ENCODE assay signal across 8 cellular contexts in genomic region chr11:128518493-128519207, GRCh38.
DNase-seq lines count a peak whose midpoint lies in the region; ATAC-seq, FAIRE-seq and TF ChIP-seq lines count a peak whose summit lies in the region.

No MANE protein-coding gene starts in this region.

- H3K27ac ChIP-seq in keratinocyte (ENCODE audit: control insufficient read depth, insufficient read depth, low read length) (peak overlapping the region; percentile 18), tibial nerve (peak overlapping the region in 3 of 4 donors; percentile 96 to 99 (median 97))

- H3K9ac ChIP-seq in keratinocyte (ENCODE audit: control insufficient read depth, extremely low read depth, insufficient read depth, low read length) = peak overlapping the region; percentile 36

- intact Hi-C loops in activated T-helper 1 cell treated with anti-CD3 and anti-CD28 coated beads, Interleukin-12 subunit alpha, Interleukin-12 subunit beta, Interleukin-2, Interleukin-4 antibody, amounts not matched to agents 30 ng/mL and 10 ng/mL and 1 ng/mL, durations not matched to agents 14 hours and 24 hours and 36 hours (cut with micrococcal nuclease) = loop anchor here (2.0 kb wide), 3 partner anchors 14 to 480 kb away; no protein-coding TSS in a partner anchor

- peak overlapping the region; percentile 96 for H3K4me3 Mint-ChIP-seq in activated T-cell treated with anti-CD3 and anti-CD28 coated beads, Interleukin-2, amount 50 U/mL, for 24 hours
- H3K4me3 Mint-ChIP-seq in activated T-helper 1 cell treated with anti-CD3 and anti-CD28 coated beads, Interleukin-12 subunit alpha, Interleukin-12 subunit beta, Interleukin-2, Interleukin-4 antibody, amounts not matched to agents 30 ng/mL and 10 ng/mL and 1 ng/mL, durations not matched to agents 14 hours and 24 hours and 36 hours = peak overlapping the region; percentile 96

- H3K36me3 ChIP-seq in keratinocyte (ENCODE audit: control insufficient read depth in 2 of 2, extremely low read depth in 1 of 2, insufficient read depth in 2 of 2, low read length in 2 of 2) (peaks cover 2 to 24% of the 10 kb centered on the region in 2 experiments), tibial nerve (no peaks in the 10 kb centered on the region)

- no peaks in the 10 kb centered on the region for H3K27me3 Mint-ChIP-seq in activated T-cell treated with anti-CD3 and anti-CD28 coated beads, Interleukin-2, amount 50 U/mL, for 24 hours
- no peaks in the 10 kb centered on the region for H3K27me3 Mint-ChIP-seq in activated T-helper 1 cell treated with anti-CD3 and anti-CD28 coated beads, Interleukin-12 subunit alpha, Interleukin-12 subunit beta, Interleukin-2, Interleukin-4 antibody, amounts not matched to agents 30 ng/mL and 10 ng/mL and 1 ng/mL, durations not matched to agents 14 hours and 24 hours and 36 hours (ENCODE audit: insufficient read depth)

- peak; percentile 41 for FAIRE-seq in keratinocyte (lab: Jason Lieb, UNC)

- TF ChIP-seq EP300 in tibial nerve (IDR thresholded peaks at IDR 0.05) = no peak

- peak overlapping the region; percentile 95 for H3K4me2 ChIP-seq in keratinocyte (ENCODE audit: control insufficient read depth, extremely low read depth, insufficient read depth, low read depth, low read length)

- peaks cover 36% of the 10 kb centered on the region for H4K20me1 ChIP-seq in keratinocyte (ENCODE audit: control insufficient read depth, extremely low read depth, insufficient read depth, low read length)

- H3K27me3 ChIP-seq in keratinocyte (ENCODE audit: control insufficient read depth, extremely low read depth, insufficient read depth, low read length) = no peaks in the 10 kb centered on the region
- no peaks in the 10 kb centered on the region for H3K27me3 ChIP-seq in tibial nerve

- H3K27ac Mint-ChIP-seq in activated T-cell treated with anti-CD3 and anti-CD28 coated beads, Interleukin-2, amount 50 U/mL, for 24 hours = peak overlapping the region; percentile 97
- H3K27ac Mint-ChIP-seq in activated T-helper 1 cell treated with anti-CD3 and anti-CD28 coated beads, Interleukin-12 subunit alpha, Interleukin-12 subunit beta, Interleukin-2, Interleukin-4 antibody, amounts not matched to agents 30 ng/mL and 10 ng/mL and 1 ng/mL, durations not matched to agents 14 hours and 24 hours and 36 hours = peak overlapping the region; percentile 98

- peaks cover 84% of the 10 kb centered on the region for H3K79me2 ChIP-seq in keratinocyte (ENCODE audit: control insufficient read depth, insufficient read depth, low read length)

- dilution Hi-C loops in keratinocyte (cut with MboI; ENCODE audit: extremely low pct_ligation_motif_present, low sequenced_read_pairs) = loop anchor here (25.0 kb wide), 1 partner anchor 94 kb away; no protein-coding TSS in a partner anchor

- peaks cover 63% of the 10 kb centered on the region for H3K4me1 Mint-ChIP-seq in activated T-cell treated with anti-CD3 and anti-CD28 coated beads, Interleukin-2, amount 50 U/mL, for 24 hours (ENCODE audit: low read depth)
- H3K4me1 Mint-ChIP-seq in activated T-helper 1 cell treated with anti-CD3 and anti-CD28 coated beads, Interleukin-12 subunit alpha, Interleukin-12 subunit beta, Interleukin-2, Interleukin-4 antibody, amounts not matched to agents 30 ng/mL and 10 ng/mL and 1 ng/mL, durations not matched to agents 14 hours and 24 hours and 36 hours (ENCODE audit: low read depth) = peaks cover 67% of the 10 kb centered on the region

- 40 to 44% methylated on average over 7 of the region's 7 CpGs for WGBS in tibial nerve, 2 donors

- peaks cover 91% of the 10 kb centered on the region for H3K36me3 Mint-ChIP-seq in activated T-cell treated with anti-CD3 and anti-CD28 coated beads, Interleukin-2, amount 50 U/mL, for 24 hours (ENCODE audit: low read depth)
- H3K36me3 Mint-ChIP-seq in activated T-helper 1 cell treated with anti-CD3 and anti-CD28 coated beads, Interleukin-12 subunit alpha, Interleukin-12 subunit beta, Interleukin-2, Interleukin-4 antibody, amounts not matched to agents 30 ng/mL and 10 ng/mL and 1 ng/mL, durations not matched to agents 14 hours and 24 hours and 36 hours (ENCODE audit: low read depth) = peaks cover 72% of the 10 kb centered on the region

- H3K4me1 ChIP-seq in keratinocyte (ENCODE audit: control insufficient read depth, extremely low read depth, insufficient read depth, low read length) (peaks cover 58% of the 10 kb centered on the region), tibial nerve (peaks cover 0 to 83% (median 48%) of the 10 kb centered on the region in 4 donors)

- ATAC-seq in GM21717 (IDR thresholded peaks at IDR 0.05; ENCODE audit: unreplicated experiment) = no peak
- no peak for ATAC-seq in HG03039 (IDR thresholded peaks at IDR 0.05; ENCODE audit: unreplicated experiment)

- peaks cover 8% of the 10 kb centered on the region for H3K9me1 ChIP-seq in keratinocyte (ENCODE audit: control insufficient read depth, extremely low read depth, insufficient read depth, low read length)

- no peaks in the 10 kb centered on the region for H3K9me3 ChIP-seq in keratinocyte (ENCODE audit: control insufficient read depth, low read depth, low read length)
- no peaks in the 10 kb centered on the region for H3K9me3 ChIP-seq in tibial nerve

- no peaks in the 10 kb centered on the region for H3K9me3 Mint-ChIP-seq in activated T-cell treated with anti-CD3 and anti-CD28 coated beads, Interleukin-2, amount 50 U/mL, for 24 hours
- no peaks in the 10 kb centered on the region for H3K9me3 Mint-ChIP-seq in activated T-helper 1 cell treated with anti-CD3 and anti-CD28 coated beads, Interleukin-12 subunit alpha, Interleukin-12 subunit beta, Interleukin-2, Interleukin-4 antibody, amounts not matched to agents 30 ng/mL and 10 ng/mL and 1 ng/mL, durations not matched to agents 14 hours and 24 hours and 36 hours

- H3K4me3 ChIP-seq in keratinocyte (ENCODE audit: control insufficient read depth in 2 of 3, extremely low read depth in 1 of 3, insufficient read depth in 2 of 3, low read depth in 1 of 3, low read length in 3 of 3) = peak overlapping the region in 2 of 3 experiments; percentile 94 to 96
- H3K4me3 ChIP-seq in tibial nerve = peak overlapping the region; percentile 0 to 90 (median 47)

- H2AFZ ChIP-seq in keratinocyte (ENCODE audit: control insufficient read depth, low read length) = no peak overlapping the region

- TF ChIP-seq CTCF in keratinocyte (optimal IDR thresholded peaks at IDR 0.05 in 1 of 3, IDR thresholded peaks at IDR 0.05 in 1 of 3, conservative IDR thresholded peaks at IDR 0.05 in 1 of 3; ENCODE audit: extremely low read depth in 1 of 3, insufficient read depth in 2 of 3, low read length in 3 of 3) = no peak
- no peak for TF ChIP-seq CTCF in tibial nerve (IDR thresholded peaks at IDR 0.05)

- TF ChIP-seq POLR2A in tibial nerve (IDR thresholded peaks at IDR 0.05) = no peak

- no peak for DNase-seq in activated T-cell treated with anti-CD3 and anti-CD28 coated beads, Interleukin-2, amount 50 U/mL, for 24 hours
- DNase-seq in activated T-cell treated with anti-CD3 and anti-CD28 coated beads for 4 hours (no peak), keratinocyte (ENCODE audit: low read depth, low spot score) (no peak), tibial nerve (ENCODE audit: low spot score in 2 of 2) (no peak), GF-D8 (lab: John Stamatoyannopoulos, UW) (no peak)
- DNase-seq in activated T-helper 1 cell treated with anti-CD3 and anti-CD28 coated beads, Interleukin-12 subunit alpha, Interleukin-12 subunit beta, Interleukin-2, Interleukin-4 antibody, amounts not matched to agents 30 ng/mL and 10 ng/mL and 1 ng/mL, durations not matched to agents 14 hours and 24 hours and 36 hours (ENCODE audit: low spot score) = no peak
